37 cellular contexts compared by ENCODE assay signal in the genomic region with DNA sequence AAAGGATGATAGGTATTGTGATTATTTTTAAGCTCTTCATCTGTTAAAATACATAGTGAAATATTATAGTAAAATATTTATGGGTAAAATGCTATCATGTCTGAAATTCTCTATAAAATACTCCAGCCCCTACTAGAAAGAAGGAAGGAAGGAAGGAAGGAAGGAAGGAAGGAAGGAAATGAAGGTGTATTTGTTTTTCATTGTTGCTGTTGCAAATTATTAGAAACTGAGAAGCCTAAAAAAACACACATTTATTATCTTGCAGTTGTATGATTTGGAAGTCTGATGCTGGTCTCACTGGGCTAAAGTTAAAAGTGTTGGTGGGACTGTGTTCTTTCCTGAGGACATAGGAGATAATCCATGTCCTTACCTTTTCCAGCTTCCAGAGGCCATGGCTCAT. TPM values are rescaled to one million over a fixed set of nuclear protein-coding genes. Genes with fewer than 3 reads are reported as not detected.
"Had no signal": no experiment of that assay in that cellular context is flagged by ENCODE, and none has a peak within 500 bp of the region (broad histone marks: within the 10 kb centered on the region; RNA-seq: fewer than 3 reads in every experiment).

No MANE protein-coding gene starts in this region.

- H3K4me1 Mint-ChIP-seq: activated naive CD4-positive, alpha-beta T cell treated with anti-CD3 and anti-CD28 coated beads, Interleukin-2, amount 10 ng/mL, durations not matched to agents 7 days and 5 days; activated naive CD4-positive, alpha-beta T cell treated with anti-CD3 and anti-CD28 coated beads, Interleukin-2, amount 50 U/mL, for 24 hours; activated naive CD8-positive, alpha-beta T cell treated with anti-CD3 and anti-CD28 coated beads for 36 hours; activated naive CD8-positive, alpha-beta T cell treated with anti-CD3 and anti-CD28 coated beads, Interleukin-2, amount 10 ng/mL, durations not matched to agents 7 days and 5 days; activated naive CD8-positive, alpha-beta T cell treated with anti-CD3 and anti-CD28 coated beads, Interleukin-2, amount 50 U/mL, for 24 hours; activated T-helper 17 cell treated with anti-CD3 and anti-CD28 coated beads, Interleukin-2, amount 50 U/mL, for 72 hours; brain; central memory CD8-positive, alpha-beta T cell had no signal

- H3K36me3 Mint-ChIP-seq: activated naive CD4-positive, alpha-beta T cell treated with anti-CD3 and anti-CD28 coated beads, Interleukin-2, amount 10 ng/mL, durations not matched to agents 7 days and 5 days; activated naive CD4-positive, alpha-beta T cell treated with anti-CD3 and anti-CD28 coated beads, Interleukin-2, amount 50 U/mL, for 24 hours; activated naive CD8-positive, alpha-beta T cell; activated naive CD8-positive, alpha-beta T cell treated with anti-CD3 and anti-CD28 coated beads for 36 hours; activated naive CD8-positive, alpha-beta T cell treated with anti-CD3 and anti-CD28 coated beads, Interleukin-2, amount 10 ng/mL, durations not matched to agents 7 days and 5 days; brain had no signal

- H3K4me3 Mint-ChIP-seq: activated naive CD4-positive, alpha-beta T cell treated with anti-CD3 and anti-CD28 coated beads for 36 hours; activated naive CD4-positive, alpha-beta T cell treated with anti-CD3 and anti-CD28 coated beads, Interleukin-2, amount 10 ng/mL, durations not matched to agents 7 days and 5 days; activated naive CD4-positive, alpha-beta T cell treated with anti-CD3 and anti-CD28 coated beads, Interleukin-2, amount 50 U/mL, for 24 hours; activated naive CD8-positive, alpha-beta T cell; activated naive CD8-positive, alpha-beta T cell treated with anti-CD3 and anti-CD28 coated beads for 36 hours; activated naive CD8-positive, alpha-beta T cell treated with anti-CD3 and anti-CD28 coated beads, Interleukin-2, amount 10 ng/mL, durations not matched to agents 7 days and 5 days; activated naive CD8-positive, alpha-beta T cell treated with anti-CD3 and anti-CD28 coated beads, Interleukin-2, amount 50 U/mL, for 24 hours; activated T-cell treated with anti-CD3 and anti-CD28 coated beads, Interleukin-2, amount 50 U/mL, for 24 hours; activated T-cell treated with anti-CD3 and anti-CD28 coated beads, Interleukin-2, amount 50 U/mL, for 4 hours; activated T-cell treated with anti-CD3 and anti-CD28 coated beads, Interleukin-2, amount 50 U/mL, for 72 hours; activated T-helper 1 cell treated with anti-CD3 and anti-CD28 coated beads, Interleukin-12 subunit alpha, Interleukin-12 subunit beta, Interleukin-2, Interleukin-4 antibody, amounts not matched to agents 30 ng/mL and 10 ng/mL and 1 ng/mL, durations not matched to agents 14 hours and 24 hours and 36 hours; activated T-helper 17 cell treated with anti-CD3 and anti-CD28 coated beads, Interleukin-2, amount 50 U/mL, for 72 hours; brain; central memory CD8-positive, alpha-beta T cell had no signal

- H3K27ac Mint-ChIP-seq: activated naive CD4-positive, alpha-beta T cell treated with anti-CD3 and anti-CD28 coated beads for 36 hours; activated naive CD4-positive, alpha-beta T cell treated with anti-CD3 and anti-CD28 coated beads, Interleukin-2, amount 10 ng/mL, durations not matched to agents 7 days and 5 days; activated naive CD4-positive, alpha-beta T cell treated with anti-CD3 and anti-CD28 coated beads, Interleukin-2, amount 50 U/mL, for 24 hours; activated naive CD4-positive, alpha-beta T cell treated with anti-CD3 and anti-CD28 coated beads, Interleukin-2, amount 50 U/mL, for 72 hours; activated naive CD8-positive, alpha-beta T cell; activated naive CD8-positive, alpha-beta T cell treated with anti-CD3 and anti-CD28 coated beads for 36 hours; activated naive CD8-positive, alpha-beta T cell treated with anti-CD3 and anti-CD28 coated beads, Interleukin-2, amount 10 ng/mL, durations not matched to agents 7 days and 5 days; activated naive CD8-positive, alpha-beta T cell treated with anti-CD3 and anti-CD28 coated beads, Interleukin-2, amount 50 U/mL, for 24 hours; activated T-cell treated with anti-CD3 and anti-CD28 coated beads, Interleukin-2, amount 50 U/mL, for 24 hours; activated T-cell treated with anti-CD3 and anti-CD28 coated beads, Interleukin-2, amount 50 U/mL, for 72 hours; activated T-helper 1 cell treated with anti-CD3 and anti-CD28 coated beads, Interleukin-12 subunit alpha, Interleukin-12 subunit beta, Interleukin-2, Interleukin-4 antibody, amounts not matched to agents 30 ng/mL and 10 ng/mL and 1 ng/mL, durations not matched to agents 14 hours and 24 hours and 36 hours; activated T-helper 17 cell treated with anti-CD3 and anti-CD28 coated beads, Interleukin-2, amount 50 U/mL, for 72 hours; activated T-helper 2 cell treated with anti-CD3 and anti-CD28 coated beads, Interferon-gamma antibody, Interleukin-2, Interleukin-4, amounts not matched to agents 10 μg/mL and 5 μg/mL and 100 μg/mL, durations not matched to agents 14 hours and 24 hours and 36 hours; brain had no signal

- H3K36me3 ChIP-seq: adrenal gland, ascending aorta, brain microvascular endothelial cell, breast epithelium, cardiac muscle cell had no signal

- DNase-seq: activated effector memory CD4-positive, alpha-beta T cell treated with anti-CD3 and anti-CD28 coated beads, Interleukin-2, amount 50 U/mL, for 16 hours; activated effector memory CD4-positive, alpha-beta T cell treated with Interleukin-2 at 50 U/mL for 16 hours; activated gamma-delta T cell; activated gamma-delta T cell treated with Interleukin-2 at 50 U/mL for 16 hours; activated naive CD4-positive, alpha-beta T cell; activated naive CD4-positive, alpha-beta T cell treated with anti-CD3 and anti-CD28 coated beads for 36 hours; activated naive CD4-positive, alpha-beta T cell treated with anti-CD3 and anti-CD28 coated beads, Interleukin-2, amount 10 ng/mL, durations not matched to agents 7 days and 5 days; activated naive CD4-positive, alpha-beta T cell treated with anti-CD3 and anti-CD28 coated beads, Interleukin-2, amount 50 U/mL, for 16 hours; activated naive CD4-positive, alpha-beta T cell treated with Interleukin-2 at 50 U/mL for 16 hours; activated naive CD8-positive, alpha-beta T cell treated with anti-CD3 and anti-CD28 coated beads for 36 hours; activated naive CD8-positive, alpha-beta T cell treated with anti-CD3 and anti-CD28 coated beads, Interleukin-2, amount 10 ng/mL, durations not matched to agents 7 days and 5 days; activated naive CD8-positive, alpha-beta T cell treated with anti-CD3 and anti-CD28 coated beads, Interleukin-2, amount 50 U/mL, for 24 hours; activated T-cell treated with anti-CD3 and anti-CD28 coated beads, Interleukin-2, amount 50 U/mL, for 24 hours; activated T-cell treated with anti-CD3 and anti-CD28 coated beads, Interleukin-2, amount 50 U/mL, for 4 hours; activated T-cell treated with anti-CD3 and anti-CD28 coated beads, Interleukin-2, amount 50 U/mL, for 48 hours; activated T-cell treated with anti-CD3 and anti-CD28 coated beads, Interleukin-2, amount 50 U/mL, for 72 hours; adrenal gland; amniotic stem cell; amygdala; anterior cingulate cortex; aorta; body of pancreas; brain microvascular endothelial cell; caudate nucleus; central memory CD4-positive, alpha-beta T cell; cerebellar nuclear complex had no signal

- H3K4me1 ChIP-seq: adrenal gland, ascending aorta, body of pancreas, breast epithelium had no signal

- H3K9me3 Mint-ChIP-seq: activated naive CD4-positive, alpha-beta T cell treated with anti-CD3 and anti-CD28 coated beads, Interleukin-2, amount 10 ng/mL, durations not matched to agents 7 days and 5 days; activated naive CD8-positive, alpha-beta T cell treated with anti-CD3 and anti-CD28 coated beads, Interleukin-2, amount 50 U/mL, for 24 hours; activated T-cell treated with anti-CD3 and anti-CD28 coated beads, Interleukin-2, amount 50 U/mL, for 4 hours; activated T-helper 2 cell treated with anti-CD3 and anti-CD28 coated beads, Interferon-gamma antibody, Interleukin-2, Interleukin-4, amounts not matched to agents 10 μg/mL and 5 μg/mL and 100 μg/mL, durations not matched to agents 14 hours and 24 hours and 36 hours; central memory CD8-positive, alpha-beta T cell had no signal

- H3K4me3 ChIP-seq: adrenal gland, ascending aorta, body of pancreas, breast epithelium, cardiac muscle cell had no signal

- H3K27ac ChIP-seq: adrenal gland, ascending aorta, body of pancreas, brain microvascular endothelial cell, breast epithelium, cardiac muscle cell had no signal

- H3K9me3 ChIP-seq: adrenal gland had no signal

- H3K27me3 ChIP-seq: adrenal gland, ascending aorta, body of pancreas, brain microvascular endothelial cell, breast epithelium, cardiac muscle cell had no signal

- H3K27me3 Mint-ChIP-seq: activated naive CD4-positive, alpha-beta T cell treated with anti-CD3 and anti-CD28 coated beads, Interleukin-2, amount 10 ng/mL, durations not matched to agents 7 days and 5 days; activated naive CD8-positive, alpha-beta T cell treated with anti-CD3 and anti-CD28 coated beads, Interleukin-2, amount 10 ng/mL, durations not matched to agents 7 days and 5 days; activated T-cell treated with anti-CD3 and anti-CD28 coated beads, Interleukin-2, amount 50 U/mL, for 24 hours; central memory CD8-positive, alpha-beta T cell had no signal

RNA-seq across cellular contexts. Expression of a gene that starts 47.6 kb away (rescaled TPM):
- total RNA-seq: activated naive CD4-positive, alpha-beta T cell treated with anti-CD3 and anti-CD28 coated beads for 36 hours; activated naive CD4-positive, alpha-beta T cell treated with anti-CD3 and anti-CD28 coated beads, Interleukin-2, amount 50 U/mL, for 72 hours; activated naive CD8-positive, alpha-beta T cell treated with anti-CD3 and anti-CD28 coated beads, Interleukin-2, amount 10 ng/mL, durations not matched to agents 7 days and 5 days; activated T-cell treated with anti-CD3 and anti-CD28 coated beads, Interleukin-2, amount 50 U/mL, for 72 hours; activated T-helper 1 cell treated with anti-CD3 and anti-CD28 coated beads, Interleukin-12 subunit alpha, Interleukin-12 subunit beta, Interleukin-2, Interleukin-4 antibody, amounts not matched to agents 30 ng/mL and 10 ng/mL and 1 ng/mL, durations not matched to agents 14 hours and 24 hours and 36 hours; activated T-helper 2 cell treated with anti-CD3 and anti-CD28 coated beads, Interferon-gamma antibody, Interleukin-2, Interleukin-4, amounts not matched to agents 10 μg/mL and 5 μg/mL and 100 μg/mL, durations not matched to agents 14 hours and 24 hours and 36 hours had no signal
